In the genomic region with DNA sequence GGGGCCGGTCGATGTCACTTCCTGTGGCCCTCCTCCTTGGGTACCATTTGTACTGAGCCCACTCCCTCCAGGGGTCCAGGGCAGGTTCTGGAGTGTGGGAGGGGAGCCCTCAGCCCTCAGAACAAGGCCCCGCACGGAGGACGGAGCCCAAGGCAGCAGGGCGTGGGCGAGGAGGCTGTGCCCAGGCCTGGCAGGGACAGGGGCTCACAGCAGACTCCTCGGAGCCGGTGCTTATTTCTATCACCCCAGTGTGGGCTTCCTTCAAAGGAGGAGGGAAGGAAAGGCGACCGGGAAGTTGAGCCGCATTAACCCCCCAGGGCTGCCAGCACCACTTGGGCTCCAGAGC, we compare ENCODE assay signal across 21 cellular contexts. TPM values are rescaled to one million over a fixed set of nuclear protein-coding genes. Genes with fewer than 3 reads are reported as not detected.
DNase-seq lines count a peak whose midpoint lies in the region; ATAC-seq and TF ChIP-seq lines count a peak whose summit lies in the region.
"Had no signal": no experiment of that assay in that cellular context is flagged by ENCODE, and none has a peak within 500 bp of the region (broad histone marks: within the 10 kb centered on the region; RNA-seq: fewer than 3 reads in every experiment).

No MANE protein-coding gene starts in this region.

- H3K27ac ChIP-seq in SK-N-SH (ENCODE audit: low read depth in 2 of 2, low read length in 1 of 2) (no peak overlapping the region), ascending aorta (peak overlapping the region; percentile 79 to 82), temporal lobe (ENCODE audit: low read depth, low read length) (peak overlapping the region; percentile 51)

- H3K9me2 ChIP-seq in SK-N-SH: no peaks in the 10 kb centered on the region

- CTCF ChIA-PET in SK-N-SH (lab: Yijun Ruan, JAX): interaction anchor here (7.7 to 10.4 kb wide), 2 partner anchors 21 to 63 kb away, joined by 71 to 248 read pairs; no protein-coding TSS in a partner anchor

- H3F3A ChIP-seq in SK-N-SH (replicated peaks; ENCODE audit: insufficient read depth): peaks cover 2% of the 10 kb centered on the region

- no peak overlapping the region for H3K4me2 ChIP-seq in SK-N-SH
- H3K4me2 ChIP-seq: GM23338 had no signal

- H3K9me3 ChIP-seq in SK-N-SH (no peaks in the 10 kb centered on the region), ascending aorta (no peaks in the 10 kb centered on the region), iPS-15b (ENCODE audit: control insufficient read depth, insufficient read depth, low read length) (no peaks in the 10 kb centered on the region)

- no peaks in the 10 kb centered on the region for H3K27me3 ChIP-seq in SK-N-SH (ENCODE audit: insufficient read depth)
- H3K27me3 ChIP-seq in ascending aorta: no peaks in the 10 kb centered on the region
- no peaks in the 10 kb centered on the region for H3K27me3 ChIP-seq in iPS-15b (ENCODE audit: control insufficient read depth, insufficient read depth, low read length)

- no peak for ATAC-seq in SK-N-SH treated with all-trans-retinoic acid at 6 μM for 48 hours
- ATAC-seq in HG03159 (IDR thresholded peaks at IDR 0.05; ENCODE audit: unreplicated experiment): no peak
- ATAC-seq: GM12878, GM23338, HCT116 had no signal

- H4K20me1 ChIP-seq in SK-N-SH (ENCODE audit: insufficient read depth): no peaks in the 10 kb centered on the region

- no peaks in the 10 kb centered on the region for H3K79me2 ChIP-seq in SK-N-SH (ENCODE audit: insufficient read depth)

- POLR2A ChIA-PET in SK-N-SH (lab: Yijun Ruan, JAX): no interaction called here

- H3K9ac ChIP-seq in SK-N-SH (no peak overlapping the region), iPS-15b (ENCODE audit: low read depth, low read length) (peak overlapping the region; percentile 24)

- intact Hi-C loops in ascending aorta (cut with DNase I): loop anchor here (10.0 kb wide), 1 partner anchor 209 kb away; no protein-coding TSS in a partner anchor

- 0 out of 2 replicates have a peak overlapping the region, but pooled peaks have one; percentile 35 for H2AFZ ChIP-seq in SK-N-SH (ENCODE audit: low read depth)
- H2AFZ ChIP-seq: GM23338 had no signal

- H3K36me3 ChIP-seq in SK-N-SH (replicated peaks in 1 of 2; ENCODE audit: control insufficient read depth in 1 of 2, insufficient read depth in 2 of 2, low read length in 1 of 2) (no peaks in the 10 kb centered on the region), ascending aorta (no peaks in the 10 kb centered on the region), iPS-15b (ENCODE audit: control insufficient read depth, insufficient read depth, low read length) (no peaks in the 10 kb centered on the region)

- H3K4me1 ChIP-seq in SK-N-SH (ENCODE audit: control insufficient read depth in 1 of 2, insufficient read depth in 2 of 2, low read depth in 1 of 2, low read length in 1 of 2) (peaks cover 0 to 6% of the 10 kb centered on the region in 2 experiments; a peak in 1 of 4 replicates), ascending aorta (peaks cover 0 to 22% of the 10 kb centered on the region in 2 donors), iPS-15b (ENCODE audit: control insufficient read depth, insufficient read depth, low read length) (no peaks in the 10 kb centered on the region)

- 60% methylated on average over 6 of the region's 12 CpGs for WGBS in SK-N-SH (ENCODE audit: low lambda C conversion rate)

- no peak for DNase-seq in SK-N-SH
- no peak for DNase-seq in ascending aorta (ENCODE audit: low spot score in 2 of 2)
- no peak for DNase-seq in A172 (ENCODE audit: low spot score)
- no peak for DNase-seq in activated gamma-delta T cell (lab: John Stamatoyannopoulos, UW)
- DNase-seq: 8988T; DMS 273 treated with DMSO at 0.1 percent for 48 hours; GDM1; Karpas-422; MM.1S; NCI-H1105; NCI-H1694; NCI-H69; NK-92 treated with Interleukin-12 subunit alpha and Interleukin-12 subunit beta, amount 100 ng/mL, for 24 hours; SHP77 treated with DMSO at 0.1 percent for 48 hours had no signal

- H3K4me3 ChIP-seq in SK-N-SH (ENCODE audit: low read depth in 2 of 2, low read length in 1 of 2) (no peak overlapping the region), ascending aorta (no peak overlapping the region), iPS-15b (ENCODE audit: low read depth, low read length) (no peak overlapping the region)
- H3K4me3 ChIP-seq: GM12878, GM23338 had no signal

- TF ChIP-seq RAD21 in SK-N-SH (IDR thresholded peaks at IDR 0.05; ENCODE audit: low read length): no peak

- no peak for TF ChIP-seq CTCF in SK-N-SH (IDR thresholded peaks at IDR 0.05)
- TF ChIP-seq CTCF in ascending aorta (IDR thresholded peaks at IDR 0.05): no peak

- no peak for TF ChIP-seq EP300 in SK-N-SH (IDR thresholded peaks at IDR 0.05; ENCODE audit: borderline replicate concordance in 1 of 2, low read depth in 1 of 2, low read length in 1 of 2)

TF ChIP-seq in SK-N-SH, 30 proteins besides CTCF, POLR2A, EP300 and RAD21 (continues in another document):
- TF ChIP-seq FOXJ3 (CRISPR knock-in tag; IDR thresholded peaks at IDR 0.05): no peak
- TF ChIP-seq FOXM1 (IDR thresholded peaks at IDR 0.05; ENCODE audit: low read depth): no peak
- TF ChIP-seq GATA2 (CRISPR knock-in tag; IDR thresholded peaks at IDR 0.05): no peak
- TF ChIP-seq GABPA (IDR thresholded peaks at IDR 0.05; ENCODE audit: low read depth): no peak
- no peak for TF ChIP-seq EZH2phosphoT487 (IDR thresholded peaks at IDR 0.05; ENCODE audit: borderline replicate concordance, low read depth)
- no peak for TF ChIP-seq NFIC (IDR thresholded peaks at IDR 0.05; ENCODE audit: borderline replicate concordance)
- TF ChIP-seq, protein P1, sequence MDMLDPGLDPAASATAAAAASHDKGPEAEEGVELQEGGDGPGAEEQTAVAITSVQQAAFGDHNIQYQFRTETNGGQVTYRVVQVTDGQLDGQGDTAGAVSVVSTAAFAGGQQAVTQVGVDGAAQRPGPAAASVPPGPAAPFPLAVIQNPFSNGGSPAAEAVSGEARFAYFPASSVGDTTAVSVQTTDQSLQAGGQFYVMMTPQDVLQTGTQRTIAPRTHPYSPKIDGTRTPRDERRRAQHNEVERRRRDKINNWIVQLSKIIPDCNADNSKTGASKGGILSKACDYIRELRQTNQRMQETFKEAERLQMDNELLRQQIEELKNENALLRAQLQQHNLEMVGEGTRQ (IDR thresholded peaks at IDR 0.05; ENCODE audit: borderline replicate concordance, low read depth, low read length): no peak
- TF ChIP-seq MXI1 (IDR thresholded peaks at IDR 0.05; ENCODE audit: low read depth, low read length): no peak
- TF ChIP-seq YY1 (IDR thresholded peaks at IDR 0.05; ENCODE audit: low read depth): no peak
- TF ChIP-seq ELF1 (IDR thresholded peaks at IDR 0.05): no peak
- no peak for TF ChIP-seq IRF3 (IDR thresholded peaks at IDR 0.05; ENCODE audit: low read depth, low read length)
- no peak for TF ChIP-seq TAF1 (IDR thresholded peaks at IDR 0.05; ENCODE audit: borderline replicate concordance, low read depth, low read length)
- no peak for TF ChIP-seq FOSL2 (IDR thresholded peaks at IDR 0.05; ENCODE audit: borderline replicate concordance, low read depth)

TF ChIP-seq in SK-N-SH treated with all-trans-retinoic acid at 6 μM for 48 hours, 23 proteins besides CTCF, POLR2A, EP300 and RAD21 (continues in another document):
- TF ChIP-seq SNAI2 (CRISPR knock-in tag; IDR thresholded peaks at IDR 0.05): no peak
- TF ChIP-seq CREB5 (CRISPR knock-in tag; IDR thresholded peaks at IDR 0.05; ENCODE audit: low read depth): no peak
- no peak for TF ChIP-seq BACH2 (CRISPR knock-in tag; IDR thresholded peaks at IDR 0.05; ENCODE audit: borderline replicate concordance)
- no peak for TF ChIP-seq ISL1 (CRISPR knock-in tag; IDR thresholded peaks at IDR 0.05)
- no peak for TF ChIP-seq ARNTL (CRISPR knock-in tag; IDR thresholded peaks at IDR 0.05; ENCODE audit: borderline replicate concordance, low read depth)
- no peak for TF ChIP-seq TCF4 (CRISPR knock-in tag; IDR thresholded peaks at IDR 0.05; ENCODE audit: borderline replicate concordance)
- TF ChIP-seq, protein P2, sequence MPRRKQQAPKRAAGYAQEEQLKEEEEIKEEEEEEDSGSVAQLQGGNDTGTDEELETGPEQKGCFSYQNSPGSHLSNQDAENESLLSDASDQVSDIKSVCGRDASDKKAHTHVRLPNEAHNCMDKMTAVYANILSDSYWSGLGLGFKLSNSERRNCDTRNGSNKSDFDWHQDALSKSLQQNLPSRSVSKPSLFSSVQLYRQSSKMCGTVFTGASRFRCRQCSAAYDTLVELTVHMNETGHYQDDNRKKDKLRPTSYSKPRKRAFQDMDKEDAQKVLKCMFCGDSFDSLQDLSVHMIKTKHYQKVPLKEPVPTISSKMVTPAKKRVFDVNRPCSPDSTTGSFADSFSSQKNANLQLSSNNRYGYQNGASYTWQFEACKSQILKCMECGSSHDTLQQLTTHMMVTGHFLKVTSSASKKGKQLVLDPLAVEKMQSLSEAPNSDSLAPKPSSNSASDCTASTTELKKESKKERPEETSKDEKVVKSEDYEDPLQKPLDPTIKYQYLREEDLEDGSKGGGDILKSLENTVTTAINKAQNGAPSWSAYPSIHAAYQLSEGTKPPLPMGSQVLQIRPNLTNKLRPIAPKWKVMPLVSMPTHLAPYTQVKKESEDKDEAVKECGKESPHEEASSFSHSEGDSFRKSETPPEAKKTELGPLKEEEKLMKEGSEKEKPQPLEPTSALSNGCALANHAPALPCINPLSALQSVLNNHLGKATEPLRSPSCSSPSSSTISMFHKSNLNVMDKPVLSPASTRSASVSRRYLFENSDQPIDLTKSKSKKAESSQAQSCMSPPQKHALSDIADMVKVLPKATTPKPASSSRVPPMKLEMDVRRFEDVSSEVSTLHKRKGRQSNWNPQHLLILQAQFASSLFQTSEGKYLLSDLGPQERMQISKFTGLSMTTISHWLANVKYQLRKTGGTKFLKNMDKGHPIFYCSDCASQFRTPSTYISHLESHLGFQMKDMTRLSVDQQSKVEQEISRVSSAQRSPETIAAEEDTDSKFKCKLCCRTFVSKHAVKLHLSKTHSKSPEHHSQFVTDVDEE (CRISPR knock-in tag; IDR thresholded peaks at IDR 0.05): no peak

RNA-seq across cellular contexts. Expression of gene ABR, which starts 54.0 kb away (rescaled TPM):
- polyA plus RNA-seq in SK-N-SH (2012; rRNA removed): 86.1 and 117 TPM in 2 replicates
- polyA plus RNA-seq in SK-N-SH (2012; cell fraction: cytosol; rRNA removed): 49.2 and 63.6 TPM in 2 replicates
- polyA plus RNA-seq in SK-N-SH (2012; cell fraction: nucleus; rRNA removed): 122 and 173 TPM in 2 replicates
- 184 TPM for total RNA-seq in ascending aorta
- 117 TPM for total RNA-seq in temporal lobe
- total RNA-seq in A172 (2014; rRNA removed; shearing (Covaris generic)): 44.7 and 66.9 TPM in 2 replicates

Comparison
In these comparisons a context has a peak if more than half of its experiments do, and no peak if none do; other contexts are left out.
1. H3K27ac ChIP-seq: peak in ascending aorta (2 of 2) and temporal lobe (single experiment); none in SK-N-SH (0 of 2).